In the genomic region with DNA sequence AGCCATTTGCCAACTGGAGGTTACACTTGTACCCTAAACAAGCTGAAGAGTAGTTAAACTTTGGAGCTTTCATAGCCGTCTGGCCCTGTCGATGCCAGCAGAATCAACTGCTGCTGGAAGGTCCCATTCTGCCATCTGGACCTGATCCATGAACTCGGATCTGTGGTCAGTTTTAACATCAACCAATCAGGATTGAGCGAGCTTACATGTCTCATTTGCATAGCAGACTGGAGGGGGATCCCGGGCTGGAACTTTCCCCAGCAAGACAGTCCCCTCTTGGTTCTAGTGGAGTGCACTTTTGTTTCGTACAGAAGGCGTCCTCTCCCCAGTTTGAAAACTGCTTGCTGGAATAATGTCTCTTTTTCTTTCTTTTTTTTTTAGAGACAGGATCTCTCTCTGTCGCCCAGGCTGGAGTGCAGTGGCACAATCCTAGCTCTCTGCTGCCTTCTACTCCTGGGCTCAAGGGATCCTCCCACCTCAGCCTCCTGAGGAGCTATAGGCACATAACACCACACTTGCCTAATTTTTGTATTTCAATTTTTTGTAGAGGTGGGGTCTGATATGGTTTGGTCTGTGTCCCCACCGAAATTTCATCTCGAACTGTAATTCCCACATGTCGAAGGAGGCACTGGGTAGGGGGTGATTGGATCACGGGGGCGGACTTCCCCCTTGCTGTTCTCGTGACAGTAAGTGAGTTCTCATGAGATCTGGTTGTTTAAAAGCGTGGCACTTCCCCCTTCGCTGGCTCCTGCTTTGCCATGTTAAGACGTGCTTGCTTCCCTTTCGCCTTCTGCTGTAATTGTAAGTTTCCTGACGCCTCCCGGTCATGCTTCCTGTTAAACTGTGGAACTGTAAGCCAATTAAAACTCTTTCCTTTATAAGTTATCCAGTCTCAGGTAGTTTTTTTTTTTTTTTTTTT, we compare ENCODE assay signal across 15 cellular contexts. TPM values are rescaled to one million over a fixed set of nuclear protein-coding genes. Genes with fewer than 3 reads are reported as not detected.
DNase-seq lines count a peak whose midpoint lies in the region; ATAC-seq, FAIRE-seq and TF ChIP-seq lines count a peak whose summit lies in the region.
"Had no signal": no experiment of that assay in that cellular context is flagged by ENCODE, and none has a peak within 500 bp of the region (broad histone marks: within the 10 kb centered on the region; RNA-seq: fewer than 3 reads in every experiment).

No MANE protein-coding gene starts in this region.

- intact Hi-C loops in gastrocnemius medialis (cut with DNase I; ENCODE audit: low total_unique reads): no loop called here

- peak; percentile 74 for FAIRE-seq in GM12892 (lab: Jason Lieb, UNC)
- FAIRE-seq in urothelium cell line (lab: Jason Lieb, UNC): no peak

- peaks cover 0 to 3% of the 10 kb centered on the region in 2 donors for H3K4me1 ChIP-seq in gastrocnemius medialis
- H3K4me1 ChIP-seq: foreskin keratinocyte had no signal

- peak in 1 of 2 donors; percentile 36 for ATAC-seq in gastrocnemius medialis
- no peak for ATAC-seq in GM19467 (IDR thresholded peaks at IDR 0.05; ENCODE audit: unreplicated experiment)
- ATAC-seq in GM19035 (IDR thresholded peaks at IDR 0.05; ENCODE audit: unreplicated experiment): no peak
- ATAC-seq: foreskin keratinocyte had no signal

- in situ Hi-C loops in gastrocnemius medialis (cut with MboI; ENCODE audit: low sequenced_read_pairs in 4 of 4): no loop called here

- H3K27ac ChIP-seq in gastrocnemius medialis: peak overlapping the region; percentile 15 to 45 (median 38)
- H3K27ac ChIP-seq: foreskin keratinocyte had no signal

- TF ChIP-seq CTCF in epithelial cell of proximal tubule (conservative IDR thresholded peaks at IDR 0.05; ENCODE audit: low read depth, low read length) (no peak), gastrocnemius medialis (IDR thresholded peaks at IDR 0.05 in 4 of 5, conservative IDR thresholded peaks at IDR 0.05 in 1 of 5) (no peak)

- TF ChIP-seq POLR2A in GM12892 (IDR thresholded peaks at IDR 0.05; ENCODE audit: low read depth, low read length) (no peak), gastrocnemius medialis (IDR thresholded peaks at IDR 0.05) (peak in 1 of 2 donors; percentile 12)

- no peaks in the 10 kb centered on the region for H3K27me3 ChIP-seq in gastrocnemius medialis
- H3K27me3 ChIP-seq: MG63 had no signal

- H3K9me3 ChIP-seq in gastrocnemius medialis: no peaks in the 10 kb centered on the region
- H3K9me3 ChIP-seq: MG63 had no signal

- no peaks in the 10 kb centered on the region for H3K36me3 ChIP-seq in gastrocnemius medialis
- H3K36me3 ChIP-seq: MG63 had no signal

- DNase-seq in GM12892 (ENCODE audit: insufficient read length) (no peak), NCI-H774 (lab: John Stamatoyannopoulos, UW) (peak; percentile 2), epithelial cell of proximal tubule (ENCODE audit: low read depth) (no peak), gastrocnemius medialis (no peak), urothelium cell line (ENCODE audit: low spot score) (no peak)
- DNase-seq: activated naive CD4-positive, alpha-beta T cell treated with anti-CD3 and anti-CD28 coated beads, Interleukin-2, amount 50 U/mL, for 16 hours; Calu3; cerebellar nuclear complex; foreskin keratinocyte; MG63; NCI-H69; stimulated activated CD4-positive, alpha-beta T cell treated with anti-CD3 and anti-CD28 coated beads, Interleukin-1b, Interleukin-23, amount 100 ng/mL, for 48 hours; SW 1271 had no signal

- H3K4me3 ChIP-seq in epithelial cell of proximal tubule (ENCODE audit: low read depth, low read length) (peak overlapping the region; percentile 1), gastrocnemius medialis (peak overlapping the region; percentile 6 to 40 (median 26))
- H3K4me3 ChIP-seq: MG63 had no signal

RNA-seq across cellular contexts. Expression of gene SEPHS1, which starts 42.8 kb away (rescaled TPM):
- 34.2 TPM for polyA plus RNA-seq in GM12892 (2012; ENCODE audit: missing spikeins)
- 38.2 and 83.9 TPM in 2 replicates for total RNA-seq in epithelial cell of proximal tubule
- total RNA-seq in gastrocnemius medialis: 10 to 100 TPM; 22.4 to 29.7 (median 27.9) TPM
